15 cellular contexts compared by ENCODE assay signal in genomic region chr10:120962386-120963052, GRCh38.
DNase-seq lines count a peak whose midpoint lies in the region; ATAC-seq, FAIRE-seq and TF ChIP-seq lines count a peak whose summit lies in the region.
"Had no signal": no experiment of that assay in that cellular context is flagged by ENCODE, and none has a peak within 500 bp of the region (broad histone marks: within the 10 kb centered on the region; RNA-seq: fewer than 3 reads in every experiment).

No MANE protein-coding gene starts in this region.

- no peak for TF ChIP-seq POLR2A in upper lobe of left lung (IDR thresholded peaks at IDR 0.05)

- TF ChIP-seq CTCF in WERI-Rb-1 (IDR thresholded peaks at IDR 0.05; ENCODE audit: low read depth, low read length) (no peak), epithelial cell of esophagus (IDR thresholded peaks at IDR 0.05; ENCODE audit: insufficient read depth, low read depth, low read length, missing control alignments) (no peak), nephron (IDR thresholded peaks at IDR 0.05; ENCODE audit: unreplicated experiment in 3 of 3) (no peak), upper lobe of left lung (IDR thresholded peaks at IDR 0.05) (no peak)

- H3K27me3 ChIP-seq in WERI-Rb-1 (ENCODE audit: insufficient read depth, low read depth, severe bottlenecking) (no peaks in the 10 kb centered on the region), upper lobe of left lung (no peaks in the 10 kb centered on the region), small intestine (ENCODE audit: control insufficient read depth in 2 of 2, insufficient read depth in 2 of 2, low read length in 2 of 2) (no peaks in the 10 kb centered on the region)

- no peaks in the 10 kb centered on the region for H3K9me3 Mint-ChIP-seq in nephron
- no peaks in the 10 kb centered on the region for H3K9me3 Mint-ChIP-seq in T-helper 2 cell treated with Interferon-gamma antibody and Interleukin-4, amounts not matched to agents 5 μg/mL and 100 μg/mL, for 36 hours
- H3K9me3 Mint-ChIP-seq: CD4-positive, CD25-positive, alpha-beta regulatory T cell had no signal

- H3K9me3 ChIP-seq in WERI-Rb-1 (ENCODE audit: severe bottlenecking) (no peaks in the 10 kb centered on the region), upper lobe of left lung (no peaks in the 10 kb centered on the region), small intestine (ENCODE audit: control insufficient read depth, low read depth) (no peaks in the 10 kb centered on the region)

- no peak for ATAC-seq in upper lobe of left lung (ENCODE audit: low FRiP score in 2 of 2)

- H3K36me3 ChIP-seq in WERI-Rb-1 (no peaks in the 10 kb centered on the region), upper lobe of left lung (no peaks in the 10 kb centered on the region), small intestine (ENCODE audit: control insufficient read depth in 2 of 2, insufficient read depth in 2 of 2, low read length in 2 of 2) (no peaks in the 10 kb centered on the region)

- FAIRE-seq in small intestine (lab: Jason Lieb, UNC): no peak
- FAIRE-seq: G401.6, GM12891, HTR-8/SVneo had no signal

- peaks cover 40% of the 10 kb centered on the region for H3K4me1 Mint-ChIP-seq in nephron
- no peaks in the 10 kb centered on the region for H3K4me1 Mint-ChIP-seq in T-helper 2 cell treated with Interferon-gamma antibody and Interleukin-4, amounts not matched to agents 5 μg/mL and 100 μg/mL, for 36 hours (ENCODE audit: low read depth)

- H3K4me3 ChIP-seq in WERI-Rb-1 (ENCODE audit: low read depth, low read length) (peak overlapping the region; percentile 14), epithelial cell of esophagus (ENCODE audit: low read length) (no peak overlapping the region), upper lobe of left lung (no peak overlapping the region), small intestine (ENCODE audit: low read depth in 1 of 2, low read length in 2 of 2) (no peak overlapping the region)

- H3K27ac ChIP-seq in WERI-Rb-1 (peak overlapping the region; percentile 29; the same call in 1 of the 2 replicates), upper lobe of left lung (peak overlapping the region; percentile 42 to 83 (median 71)), small intestine (ENCODE audit: low read depth in 1 of 2, low read length in 1 of 2) (no peak overlapping the region)
- H3K27ac ChIP-seq: RWPE1 had no signal

- peak overlapping the region; percentile 83 to 93 (median 85) for H3K27ac Mint-ChIP-seq in nephron
- H3K27ac Mint-ChIP-seq in T-helper 2 cell treated with Interferon-gamma antibody and Interleukin-4, amounts not matched to agents 5 μg/mL and 100 μg/mL, for 36 hours: no peak overlapping the region
- H3K27ac Mint-ChIP-seq: CD4-positive, CD25-positive, alpha-beta regulatory T cell had no signal

- no peak for TF ChIP-seq EP300 in upper lobe of left lung (IDR thresholded peaks at IDR 0.05)

- DNase-seq in WERI-Rb-1: no peak
- DNase-seq in epithelial cell of esophagus (ENCODE audit: low read depth): peak; percentile 33
- no peak for DNase-seq in upper lobe of left lung
- no peak for DNase-seq in T-helper 2 cell treated with Interferon-gamma antibody and Interleukin-4, amounts not matched to agents 5 μg/mL and 100 μg/mL, for 36 hours (ENCODE audit: low spot score)
- no peak for DNase-seq in small intestine
- DNase-seq in NCI-H2107 treated with DMSO at 0.1 percent for 48 hours (lab: John Stamatoyannopoulos, UW; ENCODE audit: unreplicated experiment): no peak
- DNase-seq: CD4-positive, CD25-positive, alpha-beta regulatory T cell; NCI-H1417 treated with DMSO at 0.1 percent for 48 hours; NCI-H2081 treated with DMSO at 0.1 percent for 48 hours; NCI-H345 had no signal

- no peaks in the 10 kb centered on the region for H3K36me3 Mint-ChIP-seq in nephron (ENCODE audit: low read depth)
- no peaks in the 10 kb centered on the region for H3K36me3 Mint-ChIP-seq in T-helper 2 cell treated with Interferon-gamma antibody and Interleukin-4, amounts not matched to agents 5 μg/mL and 100 μg/mL, for 36 hours (ENCODE audit: low read depth)
- H3K36me3 Mint-ChIP-seq: CD4-positive, CD25-positive, alpha-beta regulatory T cell had no signal

- H3K4me1 ChIP-seq in upper lobe of left lung (peaks cover 4 to 40% (median 15%) of the 10 kb centered on the region in 4 donors), small intestine (ENCODE audit: control insufficient read depth in 2 of 2, insufficient read depth in 1 of 2, low read depth in 1 of 2, low read length in 1 of 2) (no peaks in the 10 kb centered on the region)

- peaks cover 44% of the 10 kb centered on the region for H3K27me3 Mint-ChIP-seq in nephron (ENCODE audit: low read depth)
- H3K27me3 Mint-ChIP-seq in T-helper 2 cell treated with Interferon-gamma antibody and Interleukin-4, amounts not matched to agents 5 μg/mL and 100 μg/mL, for 36 hours (ENCODE audit: low read depth): no peaks in the 10 kb centered on the region

- H3K4me3 Mint-ChIP-seq in nephron: no peak overlapping the region
- no peak overlapping the region for H3K4me3 Mint-ChIP-seq in T-helper 2 cell treated with Interferon-gamma antibody and Interleukin-4, amounts not matched to agents 5 μg/mL and 100 μg/mL, for 36 hours
- H3K4me3 Mint-ChIP-seq: CD4-positive, CD25-positive, alpha-beta regulatory T cell had no signal

- 75 to 77% methylated on average over 12 of the region's 12 CpGs for WGBS in upper lobe of left lung, 2 donors
- whole genome bisulfite sequencing in small intestine, 3 donors: 75 to 84% (median 81%) methylated on average over 12 of the region's 12 CpGs

Comparison
In these comparisons a context has a peak if more than half of its experiments do, and no peak if none do; other contexts are left out.
1. H3K27ac ChIP-seq: peak in WERI-Rb-1 (single experiment) and upper lobe of left lung (4 of 4); none in small intestine (0 of 2).